In genomic region chr7:139092090-139092796, GRCh38 we compare ENCODE assay signal across 14 cellular contexts. TPM values are rescaled to one million over a fixed set of nuclear protein-coding genes. Genes with fewer than 3 reads are reported as not detected.
A peak's percentile ranks its signal among the peaks of the same experiment; 100 is the strongest.
DNase-seq lines count a peak whose midpoint lies in the region; ATAC-seq and TF ChIP-seq lines count a peak whose summit lies in the region.
"Had no signal": no experiment of that assay in that cellular context is flagged by ENCODE, and none has a peak within 500 bp of the region (broad histone marks: within the 10 kb centered on the region; RNA-seq: fewer than 3 reads in every experiment).

No MANE protein-coding gene starts in this region.

- H3K4me1 Mint-ChIP-seq in activated T-cell treated with anti-CD3 and anti-CD28 coated beads, Interleukin-2, amount 50 U/mL, for 24 hours (ENCODE audit: low read depth) = peaks cover 87% of the 10 kb centered on the region
- H3K4me1 Mint-ChIP-seq in activated CD4-positive, alpha-beta memory T cell treated with anti-CD3 and anti-CD28 coated beads for 36 hours (ENCODE audit: low read depth) = peaks cover 83% of the 10 kb centered on the region
- peaks cover 51% of the 10 kb centered on the region for H3K4me1 Mint-ChIP-seq in endodermal cell
- H3K4me1 Mint-ChIP-seq in stimulated activated naive CD8-positive, alpha-beta T cell treated with anti-CD3 and anti-CD28 coated beads, Interleukin-15, amount 100 ng/mL, for 72 hours = peaks cover 88% of the 10 kb centered on the region

- POLR2A ChIA-PET in activated CD4-positive, alpha-beta memory T cell treated with anti-CD3 and anti-CD28 coated beads for 36 hours (lab: Charles Lee) = interaction anchor here (1.0 to 2.2 kb wide), 6 partner anchors 11 to 41 kb away, joined by 3 to 15 read pairs (median 3); a partner anchor contains a TSS

- CTCF ChIA-PET in activated CD4-positive, alpha-beta memory T cell treated with anti-CD3 and anti-CD28 coated beads for 36 hours (lab: Charles Lee) = interaction anchor here (1.2 to 2.3 kb wide), 2 partner anchors 9 to 17 kb away, joined by 3 to 13 read pairs; no protein-coding TSS in a partner anchor

- H3K27me3 Mint-ChIP-seq in activated T-cell treated with anti-CD3 and anti-CD28 coated beads, Interleukin-2, amount 50 U/mL, for 24 hours = no peaks in the 10 kb centered on the region
- no peaks in the 10 kb centered on the region for H3K27me3 Mint-ChIP-seq in activated CD4-positive, alpha-beta memory T cell treated with anti-CD3 and anti-CD28 coated beads for 36 hours
- no peaks in the 10 kb centered on the region for H3K27me3 Mint-ChIP-seq in endodermal cell (ENCODE audit: insufficient read depth)
- no peaks in the 10 kb centered on the region for H3K27me3 Mint-ChIP-seq in stimulated activated naive CD8-positive, alpha-beta T cell treated with anti-CD3 and anti-CD28 coated beads, Interleukin-15, amount 100 ng/mL, for 72 hours

- H3K27ac Mint-ChIP-seq in activated T-cell treated with anti-CD3 and anti-CD28 coated beads, Interleukin-2, amount 50 U/mL, for 24 hours = peak overlapping the region; percentile 95
- H3K27ac Mint-ChIP-seq in activated CD4-positive, alpha-beta memory T cell treated with anti-CD3 and anti-CD28 coated beads for 36 hours = peak overlapping the region; percentile 87
- H3K27ac Mint-ChIP-seq in endodermal cell = peak overlapping the region; percentile 95
- H3K27ac Mint-ChIP-seq in stimulated activated naive CD8-positive, alpha-beta T cell treated with anti-CD3 and anti-CD28 coated beads, Interleukin-15, amount 100 ng/mL, for 72 hours = peak overlapping the region; percentile 89 to 98

- peak overlapping the region; percentile 50 for H3K9ac ChIP-seq in endodermal cell (ENCODE audit: extremely low read depth, low read length, poor library complexity, severe bottlenecking)

- H3K36me3 ChIP-seq in endodermal cell (ENCODE audit: control insufficient read depth, insufficient read depth, low read length) = peaks cover 30% of the 10 kb centered on the region
- H3K36me3 ChIP-seq: SJCRH30 had no signal

- intact Hi-C loops in activated CD4-positive, alpha-beta memory T cell treated with anti-CD3 and anti-CD28 coated beads for 36 hours (cut with micrococcal nuclease) = no loop called here
- intact Hi-C loops in Right ventricle myocardium inferior (cut with DNase I) = no loop called here
- intact Hi-C loops in lower leg skin (cut with DNase I; ENCODE audit: low total_unique reads) = no loop called here

- no peak for ATAC-seq in stimulated activated naive CD8-positive, alpha-beta T cell treated with anti-CD3 and anti-CD28 coated beads, Interleukin-15, amount 100 ng/mL, for 72 hours
- ATAC-seq in Right ventricle myocardium inferior = no peak

- WGBS in endodermal cell (ENCODE audit: insufficient coverage in 1 of 2, insufficient read length in 1 of 2), 2 experiments = 53 to 67% methylated on average over 9 of the region's 9 CpGs
- WGBS in lower leg skin, 2 donors = 84 to 88% methylated on average over 9 of the region's 9 CpGs

- no peak for DNase-seq in activated T-cell treated with anti-CD3 and anti-CD28 coated beads, Interleukin-2, amount 50 U/mL, for 24 hours
- DNase-seq in activated T-cell treated with anti-CD3 and anti-CD28 coated beads for 4 hours = no peak
- DNase-seq in activated CD4-positive, alpha-beta memory T cell treated with anti-CD3 and anti-CD28 coated beads for 36 hours = peak; percentile 19
- peak; percentile 57 for DNase-seq in endodermal cell
- no peak for DNase-seq in stimulated activated naive CD8-positive, alpha-beta T cell treated with anti-CD3 and anti-CD28 coated beads, Interleukin-15, amount 100 ng/mL, for 72 hours
- no peak for DNase-seq in Right ventricle myocardium inferior (ENCODE audit: missing footprints)
- DNase-seq in NOMO-1 (lab: John Stamatoyannopoulos, UW; ENCODE audit: unreplicated experiment in 2 of 2) = no peak
- DNase-seq in lower leg skin (ENCODE audit: low spot score in 2 of 2) = no peak
- DNase-seq: DMS53; effector CD8-positive, alpha-beta T cell; MV-4-11; NK-92 treated with Interleukin-12 subunit alpha and Interleukin-12 subunit beta, amount 100 ng/mL, for 24 hours had no signal

- H3K4me3 Mint-ChIP-seq in activated T-cell treated with anti-CD3 and anti-CD28 coated beads, Interleukin-2, amount 50 U/mL, for 24 hours = peak overlapping the region; percentile 72
- peak overlapping the region; percentile 71 for H3K4me3 Mint-ChIP-seq in activated CD4-positive, alpha-beta memory T cell treated with anti-CD3 and anti-CD28 coated beads for 36 hours
- H3K4me3 Mint-ChIP-seq in endodermal cell = peak overlapping the region; percentile 32
- H3K4me3 Mint-ChIP-seq in stimulated activated naive CD8-positive, alpha-beta T cell treated with anti-CD3 and anti-CD28 coated beads, Interleukin-15, amount 100 ng/mL, for 72 hours = peak overlapping the region; percentile 84 to 91

- H3K9me3 ChIP-seq in endodermal cell (ENCODE audit: control insufficient read depth, low read length) = peaks cover 24% of the 10 kb centered on the region
- H3K9me3 ChIP-seq: SJCRH30 had no signal

- H3K27ac ChIP-seq in endodermal cell (ENCODE audit: low read depth, low read length) = peak overlapping the region; percentile 69

- H3K4me3 ChIP-seq in endodermal cell (ENCODE audit: low read length) (peak overlapping the region; percentile 42), lower leg skin (ENCODE audit: low read depth, poor library complexity, severe bottlenecking) (no peak overlapping the region)
- H3K4me3 ChIP-seq: skin epidermis had no signal

- no peaks in the 10 kb centered on the region for H3K27me3 ChIP-seq in endodermal cell (ENCODE audit: control insufficient read depth, insufficient read depth, low read length, poor library complexity, severe bottlenecking)
- H3K27me3 ChIP-seq: SJCRH30 had no signal

- peaks cover 8% of the 10 kb centered on the region for H3K9me3 Mint-ChIP-seq in activated T-cell treated with anti-CD3 and anti-CD28 coated beads, Interleukin-2, amount 50 U/mL, for 24 hours
- peaks cover 8% of the 10 kb centered on the region for H3K9me3 Mint-ChIP-seq in activated CD4-positive, alpha-beta memory T cell treated with anti-CD3 and anti-CD28 coated beads for 36 hours
- H3K9me3 Mint-ChIP-seq in endodermal cell = peaks cover 9% of the 10 kb centered on the region
- H3K9me3 Mint-ChIP-seq in stimulated activated naive CD8-positive, alpha-beta T cell treated with anti-CD3 and anti-CD28 coated beads, Interleukin-15, amount 100 ng/mL, for 72 hours = peaks cover 7 to 9% of the 10 kb centered on the region in 2 donors

- H3K36me3 Mint-ChIP-seq in activated T-cell treated with anti-CD3 and anti-CD28 coated beads, Interleukin-2, amount 50 U/mL, for 24 hours (ENCODE audit: low read depth) = peaks cover 93% of the 10 kb centered on the region
- peaks cover 76% of the 10 kb centered on the region for H3K36me3 Mint-ChIP-seq in activated CD4-positive, alpha-beta memory T cell treated with anti-CD3 and anti-CD28 coated beads for 36 hours
- H3K36me3 Mint-ChIP-seq in endodermal cell (ENCODE audit: low read depth) = peaks cover 40% of the 10 kb centered on the region

- TF ChIP-seq POLR2A in lower leg skin (IDR thresholded peaks at IDR 0.05) = no peak

- peaks cover 21% of the 10 kb centered on the region for H3K4me1 ChIP-seq in endodermal cell (ENCODE audit: control insufficient read depth, insufficient read depth, low read length)
- H3K4me1 ChIP-seq: SJCRH30 had no signal

- TF ChIP-seq CTCF in endodermal cell (conservative IDR thresholded peaks at IDR 0.05) = no peak
- TF ChIP-seq CTCF in lower leg skin (IDR thresholded peaks at IDR 0.05) = no peak

RNA-seq across cellular contexts. Expression of gene ZC3HAV1, which starts 17.3 kb away (rescaled TPM):
- 10 to 100 TPM; 99.3 to 99.6 TPM for total RNA-seq in activated CD4-positive, alpha-beta memory T cell treated with anti-CD3 and anti-CD28 coated beads for 36 hours
- total RNA-seq in endodermal cell (10 to 100 TPM; 67.6 to 76.0 TPM), Right ventricle myocardium inferior (8.0 TPM), lower leg skin (10 to 100 TPM; 15.4 to 25.8 (median 22.9) TPM)
- polyA plus RNA-seq in endodermal cell (2013, experiment 1 of 2) = 11.4 TPM
- 13.9 TPM for polyA plus RNA-seq in endodermal cell (2013, experiment 2 of 2)

RNA-seq across cellular contexts. Expression of gene ZC3HAV1L, which starts 56.4 kb away (rescaled TPM):
- 10 to 100 TPM; 11.8 to 14.7 TPM for total RNA-seq in activated CD4-positive, alpha-beta memory T cell treated with anti-CD3 and anti-CD28 coated beads for 36 hours
- 10 to 100 TPM in 1 of 2 donors, 1 to 10 TPM in 1; 9.7 to 10.9 TPM for total RNA-seq in endodermal cell
- 8.2 TPM for polyA plus RNA-seq in endodermal cell (2013, experiment 1 of 2)
- 8.4 TPM for polyA plus RNA-seq in endodermal cell (2013, experiment 2 of 2)
- total RNA-seq in Right ventricle myocardium inferior = 4.0 TPM
- total RNA-seq in lower leg skin = 10 to 100 TPM; 16.2 to 47.4 (median 30.6) TPM

Comparison
In these comparisons a context has a peak if more than half of its experiments do, and no peak if none do; other contexts are left out.
1. DNase-seq: peak in activated CD4-positive, alpha-beta memory T cell treated with anti-CD3 and anti-CD28 coated beads for 36 hours (single experiment) and endodermal cell (single experiment); none in activated T-cell treated with anti-CD3 and anti-CD28 coated beads, Interleukin-2, amount 50 U/mL, for 24 hours (single experiment), activated T-cell treated with anti-CD3 and anti-CD28 coated beads for 4 hours (single experiment), stimulated activated naive CD8-positive, alpha-beta T cell treated with anti-CD3 and anti-CD28 coated beads, Interleukin-15, amount 100 ng/mL, for 72 hours (0 of 2), Right ventricle myocardium inferior (single experiment), NOMO-1 (0 of 2) and lower leg skin (0 of 2).
2. H3K4me3 Mint-ChIP-seq: peak in every context shown above with its lines; median percentile 88 in stimulated activated naive CD8-positive, alpha-beta T cell treated with anti-CD3 and anti-CD28 coated beads, Interleukin-15, amount 100 ng/mL, for 72 hours; 72 in activated T-cell treated with anti-CD3 and anti-CD28 coated beads, Interleukin-2, amount 50 U/mL, for 24 hours; 71 in activated CD4-positive, alpha-beta memory T cell treated with anti-CD3 and anti-CD28 coated beads for 36 hours; 32 in endodermal cell.
3. Peak in every context shown above with its lines, with median percentiles within 50 percentile points of each other: H3K27ac Mint-ChIP-seq.